23 cellular contexts compared by ENCODE assay signal in the genomic region with DNA sequence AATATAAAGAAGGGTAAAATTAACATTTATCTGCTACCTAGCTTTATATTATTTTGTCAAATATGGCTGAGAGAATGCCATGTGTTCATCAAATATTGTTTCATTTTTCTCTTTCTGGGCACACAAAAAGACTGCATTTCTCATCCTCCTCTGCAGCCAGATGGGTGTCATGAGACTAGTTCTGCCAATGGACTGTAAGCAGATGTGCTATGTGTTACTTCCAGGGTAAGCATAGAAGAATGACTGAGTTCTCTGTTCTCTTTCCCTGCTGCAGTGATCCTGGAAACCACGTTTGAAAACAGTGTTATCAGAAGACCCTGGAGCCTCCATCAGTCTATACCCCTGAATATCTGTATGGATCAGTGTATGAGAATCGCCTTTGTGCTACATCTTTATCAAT.
"Had no signal": no experiment of that assay in that cellular context is flagged by ENCODE, and none has a peak within 500 bp of the region (broad histone marks: within the 10 kb centered on the region; RNA-seq: fewer than 3 reads in every experiment).

No MANE protein-coding gene starts in this region.

- H3K4me3 Mint-ChIP-seq: activated naive CD4-positive, alpha-beta T cell treated with anti-CD3 and anti-CD28 coated beads, Interleukin-2, amount 50 U/mL, for 24 hours; dendritic cell treated with granulocyte-macrophage colony-stimulating factor and Interleukin-4, amounts not matched to agents 40 ng/mL and 50 ng/mL, for 4 days; naive thymus-derived CD8-positive, alpha-beta T cell; stimulated activated effector memory CD8-positive, alpha-beta T cell treated with anti-CD3 and anti-CD28 coated beads, Interleukin-12 subunit alpha, Interleukin-12 subunit beta, amount 100 ng/mL, for 72 hours; stimulated activated naive CD8-positive, alpha-beta T cell treated with anti-CD3 and anti-CD28 coated beads, Interleukin-15, amount 100 ng/mL, for 72 hours; T-cell; T-helper 2 cell treated with Interferon-gamma antibody and Interleukin-4, amounts not matched to agents 5 μg/mL and 100 μg/mL, for 36 hours; WTC11 had no signal

- H3K27me3 Mint-ChIP-seq: activated naive CD4-positive, alpha-beta T cell treated with anti-CD3 and anti-CD28 coated beads, Interleukin-2, amount 50 U/mL, for 24 hours; naive thymus-derived CD8-positive, alpha-beta T cell; stimulated activated naive CD8-positive, alpha-beta T cell treated with anti-CD3 and anti-CD28 coated beads, Interleukin-15, amount 100 ng/mL, for 72 hours had no signal

- ATAC-seq: body of pancreas; gastroesophageal sphincter; heart right ventricle; left colon; naive thymus-derived CD8-positive, alpha-beta T cell; psoas muscle; stimulated activated effector memory CD8-positive, alpha-beta T cell treated with anti-CD3 and anti-CD28 coated beads, Interleukin-12 subunit alpha, Interleukin-12 subunit beta, amount 100 ng/mL, for 72 hours; stimulated activated naive CD8-positive, alpha-beta T cell treated with anti-CD3 and anti-CD28 coated beads, Interleukin-15, amount 100 ng/mL, for 72 hours; T-cell; WTC11 had no signal

- H3K27ac Mint-ChIP-seq: activated naive CD4-positive, alpha-beta T cell treated with anti-CD3 and anti-CD28 coated beads, Interleukin-2, amount 50 U/mL, for 24 hours; dendritic cell treated with granulocyte-macrophage colony-stimulating factor and Interleukin-4, amounts not matched to agents 40 ng/mL and 50 ng/mL, for 4 days; naive thymus-derived CD8-positive, alpha-beta T cell; stimulated activated effector memory CD8-positive, alpha-beta T cell treated with anti-CD3 and anti-CD28 coated beads, Interleukin-12 subunit alpha, Interleukin-12 subunit beta, amount 100 ng/mL, for 72 hours; stimulated activated naive CD8-positive, alpha-beta T cell treated with anti-CD3 and anti-CD28 coated beads, Interleukin-15, amount 100 ng/mL, for 72 hours; T-cell; T-helper 2 cell treated with Interferon-gamma antibody and Interleukin-4, amounts not matched to agents 5 μg/mL and 100 μg/mL, for 36 hours; WTC11 had no signal

- H3K27me3 ChIP-seq: body of pancreas, gastroesophageal sphincter, heart right ventricle, ovary, right atrium auricular region, vagina had no signal

- H3K4me3 ChIP-seq: body of pancreas, gastroesophageal sphincter, heart right ventricle, ovary, psoas muscle, right atrium auricular region, vagina had no signal

- H3K36me3 Mint-ChIP-seq: activated naive CD4-positive, alpha-beta T cell treated with anti-CD3 and anti-CD28 coated beads, Interleukin-2, amount 50 U/mL, for 24 hours; naive thymus-derived CD8-positive, alpha-beta T cell; stimulated activated effector memory CD8-positive, alpha-beta T cell treated with anti-CD3 and anti-CD28 coated beads, Interleukin-12 subunit alpha, Interleukin-12 subunit beta, amount 100 ng/mL, for 72 hours; T-cell; WTC11 had no signal

- H3K9me3 ChIP-seq: body of pancreas, gastroesophageal sphincter, heart right ventricle, ovary, psoas muscle, right atrium auricular region, vagina had no signal

- H3K36me3 ChIP-seq: gastroesophageal sphincter, heart right ventricle, ovary, right atrium auricular region, vagina had no signal

- DNase-seq: activated gamma-delta T cell treated with Interleukin-2 at 50 U/mL for 16 hours; activated T-cell treated with anti-CD3 and anti-CD28 coated beads, Interleukin-2, amount 50 U/mL, for 1 hour; body of pancreas; effector CD4-positive, alpha-beta T cell; heart right ventricle; islet precursor cell; left colon; naive thymus-derived CD8-positive, alpha-beta T cell; ovary; psoas muscle; stimulated activated CD4-positive, alpha-beta T cell treated with anti-CD3 and anti-CD28 coated beads, Interleukin-12 subunit alpha, Interleukin-12 subunit beta, amount 100 ng/mL, for 4 hours; stimulated activated naive CD8-positive, alpha-beta T cell treated with anti-CD3 and anti-CD28 coated beads, Interleukin-15, amount 100 ng/mL, for 72 hours; T-cell; trophoblast cell had no signal

- FAIRE-seq: TTC549 had no signal

- H3K4me1 Mint-ChIP-seq: WTC11 had no signal

- H3K4me1 ChIP-seq: body of pancreas, gastroesophageal sphincter, heart right ventricle, psoas muscle, right atrium auricular region, vagina had no signal

- H3K27ac ChIP-seq: body of pancreas, gastroesophageal sphincter, heart right ventricle, ovary, psoas muscle, right atrium auricular region had no signal

- H3K9me3 Mint-ChIP-seq: activated naive CD4-positive, alpha-beta T cell treated with anti-CD3 and anti-CD28 coated beads, Interleukin-2, amount 50 U/mL, for 24 hours; dendritic cell treated with granulocyte-macrophage colony-stimulating factor and Interleukin-4, amounts not matched to agents 40 ng/mL and 50 ng/mL, for 4 days; naive thymus-derived CD8-positive, alpha-beta T cell; stimulated activated effector memory CD8-positive, alpha-beta T cell treated with anti-CD3 and anti-CD28 coated beads, Interleukin-12 subunit alpha, Interleukin-12 subunit beta, amount 100 ng/mL, for 72 hours; stimulated activated naive CD8-positive, alpha-beta T cell treated with anti-CD3 and anti-CD28 coated beads, Interleukin-15, amount 100 ng/mL, for 72 hours; T-cell; T-helper 2 cell treated with Interferon-gamma antibody and Interleukin-4, amounts not matched to agents 5 μg/mL and 100 μg/mL, for 36 hours; WTC11 had no signal
